32 cellular contexts compared by ENCODE assay signal in the genomic region with DNA sequence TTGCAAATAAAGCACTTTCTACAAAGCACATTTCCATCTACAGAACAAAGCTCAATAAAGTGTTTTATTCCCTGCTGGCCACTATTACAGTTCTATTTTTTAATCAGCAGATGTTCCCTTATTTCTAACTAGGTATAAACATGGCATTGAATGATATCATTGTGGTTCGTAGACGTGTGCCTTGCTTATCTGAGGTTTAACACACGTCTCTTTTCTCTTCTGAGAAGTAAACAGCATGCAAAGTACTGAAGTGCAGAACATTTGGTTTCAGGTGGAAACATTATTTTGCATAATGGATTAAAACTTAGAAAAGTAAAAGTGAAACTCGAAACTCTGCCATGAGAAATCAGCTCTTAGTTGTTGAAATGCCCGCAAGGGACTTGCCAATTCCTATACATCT.
"Had no signal": no experiment of that assay in that cellular context is flagged by ENCODE, and none has a peak within 500 bp of the region (broad histone marks: within the 10 kb centered on the region; RNA-seq: fewer than 3 reads in every experiment).

No MANE protein-coding gene starts in this region.

- H3K4me3 ChIP-seq: left lung, lung, neural progenitor cell, ovary, skin epidermis, testis, thyroid gland, transverse colon, upper lobe of left lung, vagina had no signal

- H3K4me2 ChIP-seq: neural progenitor cell had no signal

- H3K9ac ChIP-seq: neural progenitor cell had no signal

- H3K9me3 ChIP-seq: neutrophil, ovary, testis, thyroid gland, transverse colon, vagina had no signal

- H3K36me3 ChIP-seq: left lung, neural progenitor cell, neutrophil, ovary, thyroid gland, transverse colon, upper lobe of left lung, vagina had no signal

- DNase-seq: hypothalamus; immature natural killer cell; kidney; left colon; left lung; mesendoderm; naive B cell; natural killer cell; nephron progenitor cell; occipital lobe; ovary; retina; right cardiac atrium; stimulated activated CD4-positive, alpha-beta T cell treated with anti-CD3 and anti-CD28 coated beads, Interleukin-1b, Interleukin-23, amount 100 ng/mL, for 48 hours; stimulated activated CD4-positive, alpha-beta T cell treated with anti-CD3 and anti-CD28 coated beads, Interleukin-2, amount 100 ng/mL, for 48 hours; stimulated activated CD4-positive, alpha-beta T cell treated with anti-CD3 and anti-CD28 coated beads, Interleukin-4, amount 100 ng/mL, for 4 hours; stimulated activated CD8-positive, alpha-beta memory T cell treated with anti-CD3 and anti-CD28 coated beads, Interleukin-4, amount 100 ng/mL, for 48 hours; stimulated activated naive CD4-positive, alpha-beta T cell treated with Interleukin-2 at 50 U/mL for 16 hours; stimulated activated naive CD8-positive, alpha-beta T cell treated with anti-CD3 and anti-CD28 coated beads, Interleukin-15, amount 100 ng/mL, for 72 hours; substantia nigra; testis; thyroid gland; transverse colon; upper lobe of left lung had no signal

- H3K27ac ChIP-seq: left lung, neural progenitor cell, neutrophil, ovary, skin epidermis, testis, thyroid gland, transverse colon, upper lobe of left lung, vagina had no signal

- H3K4me1 ChIP-seq: left lung, testis, thyroid gland, transverse colon, upper lobe of left lung, vagina had no signal

- FAIRE-seq: islet of Langerhans, kidney had no signal

- ATAC-seq: left colon; left lung; natural killer cell; right cardiac atrium; sciatic nerve; stimulated activated memory B cell treated with anti-CD40 and anti-IgM and Interleukin-4, amounts not matched to agents 10 μg/mL and 1 μg/mL and 100 μg/mL, for 72 hours; stimulated activated naive CD8-positive, alpha-beta T cell treated with anti-CD3 and anti-CD28 coated beads, Interleukin-15, amount 100 ng/mL, for 72 hours had no signal

- H3K27me3 ChIP-seq: left lung, neural progenitor cell, neutrophil, ovary, testis, thyroid gland, transverse colon, upper lobe of left lung, vagina had no signal
